8 cellular contexts compared by ENCODE assay signal in genomic region chr7:72925546-72926120, GRCh38. TPM values are rescaled to one million over a fixed set of nuclear protein-coding genes. Genes with fewer than 3 reads are reported as not detected.
DNase-seq lines count a peak whose midpoint lies in the region; ATAC-seq and TF ChIP-seq lines count a peak whose summit lies in the region.

No MANE protein-coding gene starts in this region.

- H3K36me3 ChIP-seq in ES-I3 (ENCODE audit: insufficient read depth, low read length) (peaks cover 21% of the 10 kb centered on the region), upper lobe of right lung (peaks cover 37% of the 10 kb centered on the region)

- peak overlapping the region; percentile 93 for H3K27ac Mint-ChIP-seq in MCF 10A (ENCODE audit: low read depth, unreplicated experiment)
- H3K27ac Mint-ChIP-seq in memory B cell, result peak overlapping the region; percentile 99

- peak overlapping the region; percentile 90 for H3K4me3 ChIP-seq in upper lobe of right lung

- H3K4me1 ChIP-seq in ES-I3 (ENCODE audit: insufficient read depth, low read length), result no peaks in the 10 kb centered on the region
- H3K4me1 ChIP-seq in upper lobe of right lung, result peaks cover 12% of the 10 kb centered on the region

- H3K36me3 Mint-ChIP-seq in MCF 10A (ENCODE audit: insufficient read depth, unreplicated experiment), result peaks cover 64% of the 10 kb centered on the region
- peaks cover 15% of the 10 kb centered on the region for H3K36me3 Mint-ChIP-seq in memory B cell

- H3K4me1 Mint-ChIP-seq in MCF 10A (ENCODE audit: insufficient read depth, unreplicated experiment) (peaks cover 10% of the 10 kb centered on the region), memory B cell (peaks cover 20% of the 10 kb centered on the region)

- in situ Hi-C loops in KBM-7 (cut with MboI; ENCODE audit: low pct_unique_long_range_greater_than_20kb, low sequenced_read_pairs), result no loop called here

- H3K4me3 Mint-ChIP-seq in MCF 10A (ENCODE audit: unreplicated experiment) (peak overlapping the region; percentile 91), memory B cell (peak overlapping the region; percentile 100)

- H3K27me3 Mint-ChIP-seq in MCF 10A (ENCODE audit: insufficient read depth, unreplicated experiment) (no peaks in the 10 kb centered on the region), memory B cell (no peaks in the 10 kb centered on the region)

- peak overlapping the region; percentile 92 for H3K27ac ChIP-seq in upper lobe of right lung

- DNase-seq in KBM-7 (peak; percentile 10), MCF 10A (ENCODE audit: unreplicated experiment) (no peak), memory B cell (ENCODE audit: low spot score in 2 of 2) (peak in 1 of 2 donors; percentile 11), upper lobe of right lung (no peak), NK-92 (lab: John Stamatoyannopoulos, UW; ENCODE audit: unreplicated experiment) (no peak), glomerular visceral epithelial cell (ENCODE audit: extremely low spot score) (no peak)

- no peaks in the 10 kb centered on the region for H3K27me3 ChIP-seq in upper lobe of right lung

- no peak for TF ChIP-seq CTCF in MCF 10A (IDR thresholded peaks at IDR 0.05; ENCODE audit: unreplicated experiment)
- no peak for TF ChIP-seq CTCF in upper lobe of right lung (IDR thresholded peaks at IDR 0.05)

- ATAC-seq in memory B cell (ENCODE audit: low read depth) (peak; percentile 3), upper lobe of right lung (no peak), HG03135 (IDR thresholded peaks at IDR 0.05; ENCODE audit: unreplicated experiment) (no peak)

- intact Hi-C loops in MCF 10A (cut with micrococcal nuclease), result no loop called here
- intact Hi-C loops in upper lobe of right lung (cut with DNase I), result no loop called here

- H3K9ac ChIP-seq in ES-I3 (ENCODE audit: low read depth, low read length), result peak overlapping the region; percentile 99

- CTCF ChIA-PET in MCF 10A (lab: Yijun Ruan, JAX), result no interaction called here

- H3K9me3 Mint-ChIP-seq in MCF 10A (ENCODE audit: unreplicated experiment) (no peaks in the 10 kb centered on the region), memory B cell (no peaks in the 10 kb centered on the region)

- POLR2A ChIA-PET in MCF 10A (lab: Yijun Ruan, JAX), result no interaction called here

- BruUV-seq in MCF 10A (replicated peaks; lab: Mats Ljungman, UMichigan), result no TSS peak

- H3K9me3 ChIP-seq in ES-I3 (ENCODE audit: control insufficient read depth, insufficient read depth, low read length) (no peaks in the 10 kb centered on the region), upper lobe of right lung (no peaks in the 10 kb centered on the region)

RNA-seq across cellular contexts. Expression of gene POM121, which starts 0.7 kb away (rescaled TPM):
- 37.7 and 42.2 TPM in 2 replicates for total RNA-seq in MCF 10A (2022)
- total RNA-seq in upper lobe of right lung, result 39.4 TPM

RNA-seq across cellular contexts. Expression of gene TRIM74, which starts 43.6 kb away (rescaled TPM):
- total RNA-seq in MCF 10A (2022) (0.26 and 1.0 TPM in 2 replicates), upper lobe of right lung (not detected)
